Comparison of ENCODE assay signal across 23 cellular contexts in the genomic region with DNA sequence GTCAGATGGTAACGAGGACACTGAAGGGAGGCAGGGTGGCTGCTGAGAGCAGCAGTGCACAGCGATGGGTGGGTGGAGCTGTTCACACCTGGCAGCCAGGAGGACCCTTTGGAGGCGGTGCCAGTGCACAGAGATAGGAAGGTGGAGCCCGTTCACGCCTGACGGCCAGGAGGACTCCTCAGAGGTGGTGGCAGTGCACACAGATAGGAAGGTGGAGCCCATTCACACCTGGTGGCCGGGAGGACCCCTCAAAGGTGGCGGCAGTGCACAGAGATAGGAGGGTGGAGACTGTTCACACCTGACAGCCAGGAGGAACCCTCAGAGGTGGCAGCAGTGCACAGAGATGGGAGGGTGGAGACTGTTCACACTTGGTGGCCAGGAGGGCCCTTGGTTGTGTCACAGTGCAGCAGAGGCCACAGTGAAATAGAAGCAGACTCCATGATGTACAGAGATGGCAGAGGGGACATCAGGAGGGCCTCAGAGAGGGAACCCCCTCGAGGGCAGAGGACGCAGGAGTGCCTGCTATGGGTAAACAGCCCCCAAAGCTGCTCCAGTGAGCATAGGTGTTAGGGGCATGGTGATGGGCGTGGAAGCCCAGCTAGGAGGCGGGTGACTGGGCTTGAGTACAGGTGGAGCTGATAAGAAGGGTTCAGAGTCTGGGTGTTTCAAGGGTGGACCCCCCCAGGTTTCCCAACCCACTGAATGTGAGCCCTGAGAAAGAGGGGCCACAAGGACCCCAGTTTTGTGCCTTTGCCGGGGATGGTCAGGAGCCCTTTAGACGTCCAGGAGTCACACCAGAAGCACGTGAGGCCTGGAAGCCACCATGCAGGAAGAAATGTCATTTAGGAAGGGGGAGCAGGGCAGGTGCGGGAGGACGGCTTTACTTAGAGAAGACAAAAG.
"Had no signal": no experiment of that assay in that cellular context is flagged by ENCODE, and none has a peak within 500 bp of the region (broad histone marks: within the 10 kb centered on the region; RNA-seq: fewer than 3 reads in every experiment).

No MANE protein-coding gene starts in this region.

- FAIRE-seq: islet of Langerhans had no signal

- H3K4me1 ChIP-seq: breast epithelium, heart left ventricle, sigmoid colon, thyroid gland, uterus had no signal

- H3K27ac ChIP-seq: breast epithelium, epithelial cell of prostate, heart left ventricle, sigmoid colon, thyroid gland, uterus, VCaP had no signal

- H3K9me3 ChIP-seq: breast epithelium, heart left ventricle, sigmoid colon, thyroid gland, uterus had no signal

- H3K4me1 Mint-ChIP-seq: T-cell had no signal

- DNase-seq: activated CD4-positive, alpha-beta T cell treated with anti-CD3 and anti-CD28 coated beads for 1 hour; activated naive CD4-positive, alpha-beta T cell; activated naive CD8-positive, alpha-beta T cell treated with anti-CD3 and anti-CD28 coated beads, Interleukin-2, amount 10 ng/mL, durations not matched to agents 7 days and 5 days; activated T-cell treated with anti-CD3 and anti-CD28 coated beads, Interleukin-2, amount 50 U/mL, for 1 hour; amniotic stem cell; cortex of kidney; heart left ventricle; left cardiac atrium; occipital lobe; sigmoid colon; stimulated activated CD4-positive, alpha-beta T cell treated with anti-CD3 and anti-CD28 coated beads, Interleukin-15, amount 100 ng/mL, for 24 hours; stimulated activated naive CD4-positive, alpha-beta T cell; substantia nigra; T-cell; thyroid gland; uterus had no signal

- H3K4me3 Mint-ChIP-seq: activated naive CD8-positive, alpha-beta T cell treated with anti-CD3 and anti-CD28 coated beads, Interleukin-2, amount 10 ng/mL, durations not matched to agents 7 days and 5 days; memory B cell; T-cell; T-helper 2 cell treated with Interferon-gamma antibody and Interleukin-4, amounts not matched to agents 5 μg/mL and 100 μg/mL, for 36 hours had no signal

- H3K27me3 ChIP-seq: thyroid gland, uterus had no signal

- H3K27ac Mint-ChIP-seq: activated naive CD8-positive, alpha-beta T cell treated with anti-CD3 and anti-CD28 coated beads, Interleukin-2, amount 10 ng/mL, durations not matched to agents 7 days and 5 days; memory B cell; T-cell; T-helper 2 cell treated with Interferon-gamma antibody and Interleukin-4, amounts not matched to agents 5 μg/mL and 100 μg/mL, for 36 hours had no signal

- H3K27me3 Mint-ChIP-seq: activated naive CD8-positive, alpha-beta T cell treated with anti-CD3 and anti-CD28 coated beads, Interleukin-2, amount 10 ng/mL, durations not matched to agents 7 days and 5 days had no signal

- H3K9me3 Mint-ChIP-seq: activated naive CD8-positive, alpha-beta T cell treated with anti-CD3 and anti-CD28 coated beads, Interleukin-2, amount 10 ng/mL, durations not matched to agents 7 days and 5 days; T-cell; T-helper 2 cell treated with Interferon-gamma antibody and Interleukin-4, amounts not matched to agents 5 μg/mL and 100 μg/mL, for 36 hours had no signal

- ATAC-seq: left cardiac atrium, T-cell had no signal

- H3K36me3 ChIP-seq: breast epithelium, heart left ventricle, sigmoid colon, thyroid gland, uterus had no signal

- H3K4me3 ChIP-seq: breast epithelium, heart left ventricle, sigmoid colon, smooth muscle cell, thyroid gland, uterus had no signal
